ENCODE assay signal across 15 cellular contexts in the genomic region with DNA sequence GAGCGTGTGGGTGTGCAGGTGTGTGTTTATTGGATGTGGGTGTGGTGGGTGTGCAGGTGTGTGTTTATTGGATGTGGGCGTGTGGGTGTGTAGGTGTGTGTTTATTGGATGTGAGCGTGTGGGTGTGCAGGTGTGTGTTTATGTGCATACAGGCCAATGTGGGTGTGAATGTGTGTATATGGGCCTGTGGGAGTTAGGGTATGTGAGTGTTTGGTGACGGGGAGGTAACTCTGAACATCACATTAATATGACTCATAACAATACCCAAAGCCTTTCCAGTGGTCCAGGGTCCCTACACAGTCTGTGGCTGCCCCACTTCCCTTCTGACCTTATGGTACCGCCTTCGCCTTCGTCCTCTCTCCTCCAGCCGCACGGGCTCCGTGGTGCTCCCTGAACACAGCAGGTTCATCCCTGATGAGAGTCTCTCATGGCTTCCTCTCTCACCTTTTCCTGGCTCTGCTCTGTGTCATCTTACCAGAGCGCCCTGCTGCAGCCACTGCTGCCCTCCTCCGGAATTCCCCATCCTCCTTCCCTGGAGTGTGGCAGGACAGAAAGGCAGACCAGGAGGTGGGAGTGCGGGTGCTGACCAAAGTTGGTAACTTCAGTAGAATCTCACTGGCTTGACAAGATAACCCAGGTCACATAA.
"Had no signal": no experiment of that assay in that cellular context is flagged by ENCODE, and none has a peak within 500 bp of the region (broad histone marks: within the 10 kb centered on the region; RNA-seq: fewer than 3 reads in every experiment).

No MANE protein-coding gene starts in this region.

- H3K4me1 ChIP-seq: foreskin keratinocyte, right atrium auricular region, upper lobe of right lung had no signal

- H3K4me2 ChIP-seq: smooth muscle cell had no signal

- H3K4me3 ChIP-seq: coronary artery, right atrium auricular region, smooth muscle cell, tibial nerve, upper lobe of right lung had no signal

- DNase-seq: effector CD4-positive, alpha-beta T cell; endodermal cell; foreskin keratinocyte; kidney; mammary epithelial cell; naive thymus-derived CD4-positive, alpha-beta T cell; stimulated activated CD4-positive, alpha-beta T cell treated with anti-CD3 and anti-CD28 coated beads, Interleukin-2, amount 100 ng/mL, for 48 hours; stimulated activated naive CD8-positive, alpha-beta T cell treated with anti-CD3 and anti-CD28 coated beads, Interleukin-15, Interleukin-2, amounts not matched to agents 100 U/mL and 50 U/mL, for 24 hours; upper lobe of right lung had no signal

- ATAC-seq: foreskin keratinocyte; left lobe of liver; naive thymus-derived CD4-positive, alpha-beta T cell; stimulated activated naive CD8-positive, alpha-beta T cell treated with anti-CD3 and anti-CD28 coated beads, Interleukin-15, Interleukin-2, amounts not matched to agents 100 U/mL and 50 U/mL, for 24 hours; upper lobe of right lung had no signal

- H3K27me3 ChIP-seq: right atrium auricular region, tibial nerve had no signal

- H3K36me3 ChIP-seq: right atrium auricular region, tibial nerve, upper lobe of right lung had no signal

- FAIRE-seq: endothelial cell of umbilical vein, kidney had no signal

- H3K9me3 ChIP-seq: right atrium auricular region, tibial nerve, upper lobe of right lung had no signal

- H3K27ac ChIP-seq: coronary artery, foreskin keratinocyte, right atrium auricular region, tibial nerve, upper lobe of right lung had no signal
